Comparison of ENCODE assay signal across 10 cellular contexts in the genomic region with DNA sequence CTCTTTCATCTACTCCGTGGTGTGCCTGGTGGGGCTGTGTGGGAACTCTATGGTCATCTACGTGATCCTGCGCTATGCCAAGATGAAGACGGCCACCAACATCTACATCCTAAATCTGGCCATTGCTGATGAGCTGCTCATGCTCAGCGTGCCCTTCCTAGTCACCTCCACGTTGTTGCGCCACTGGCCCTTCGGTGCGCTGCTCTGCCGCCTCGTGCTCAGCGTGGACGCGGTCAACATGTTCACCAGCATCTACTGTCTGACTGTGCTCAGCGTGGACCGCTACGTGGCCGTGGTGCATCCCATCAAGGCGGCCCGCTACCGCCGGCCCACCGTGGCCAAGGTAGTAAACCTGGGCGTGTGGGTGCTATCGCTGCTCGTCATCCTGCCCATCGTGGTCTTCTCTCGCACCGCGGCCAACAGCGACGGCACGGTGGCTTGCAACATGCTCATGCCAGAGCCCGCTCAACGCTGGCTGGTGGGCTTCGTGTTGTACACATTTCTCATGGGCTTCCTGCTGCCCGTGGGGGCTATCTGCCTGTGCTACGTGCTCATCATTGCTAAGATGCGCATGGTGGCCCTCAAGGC. TPM values are rescaled to one million over a fixed set of nuclear protein-coding genes. Genes with fewer than 3 reads are reported as not detected.
DNase-seq lines count a peak whose midpoint lies in the region; ATAC-seq and TF ChIP-seq lines count a peak whose summit lies in the region.
"Had no signal": no experiment of that assay in that cellular context is flagged by ENCODE, and none has a peak within 500 bp of the region (broad histone marks: within the 10 kb centered on the region; RNA-seq: fewer than 3 reads in every experiment).

No MANE protein-coding gene starts in this region.

- ATAC-seq in Right ventricle myocardium inferior (no peak), Right ventricle myocardium superior (ENCODE audit: poor library complexity) (no peak)

- H3K36me3 Mint-ChIP-seq in endodermal cell (ENCODE audit: low read depth): peaks cover 5% of the 10 kb centered on the region
- H3K36me3 Mint-ChIP-seq in mesothelial cell of epicardium: no peaks in the 10 kb centered on the region
- H3K36me3 Mint-ChIP-seq: CD14-positive monocyte had no signal

- no peak overlapping the region for H3K27ac Mint-ChIP-seq in endodermal cell
- no peak overlapping the region for H3K27ac Mint-ChIP-seq in mesothelial cell of epicardium
- H3K27ac Mint-ChIP-seq: CD14-positive monocyte had no signal

- no peak overlapping the region for H3K9ac ChIP-seq in endodermal cell (ENCODE audit: extremely low read depth, low read length, poor library complexity, severe bottlenecking)

- H3K27me3 Mint-ChIP-seq in endodermal cell (ENCODE audit: insufficient read depth): peaks cover 92% of the 10 kb centered on the region
- H3K27me3 Mint-ChIP-seq in mesothelial cell of epicardium (ENCODE audit: low read depth): peaks cover 89% of the 10 kb centered on the region

- H3K36me3 ChIP-seq in endodermal cell (ENCODE audit: control insufficient read depth, insufficient read depth, low read length) (no peaks in the 10 kb centered on the region), urinary bladder (ENCODE audit: insufficient read depth) (no peaks in the 10 kb centered on the region)

- H3K27ac ChIP-seq in endodermal cell (ENCODE audit: low read depth, low read length): no peak overlapping the region
- H3K27ac ChIP-seq in urinary bladder (ENCODE audit: low read depth): no peak overlapping the region

- DNase-seq in Right ventricle myocardium inferior (ENCODE audit: missing footprints): peak; percentile 41
- DNase-seq in Right ventricle myocardium superior: no peak
- no peak for DNase-seq in endodermal cell
- DNase-seq in mesothelial cell of epicardium (ENCODE audit: low spot score in 2 of 2, unreplicated experiment in 2 of 2): no peak
- no peak for DNase-seq in ureter (ENCODE audit: low spot score)
- DNase-seq in iPS-NIHi7 (ENCODE audit: extremely low spot score): no peak
- no peak for DNase-seq in NCI-H446 treated with DMSO at 0.1 percent for 48 hours (lab: John Stamatoyannopoulos, UW)
- DNase-seq: NCI-H2171 treated with DMSO at 0.1 percent for 48 hours had no signal

- H3K4me1 Mint-ChIP-seq in endodermal cell (peaks cover 29% of the 10 kb centered on the region), mesothelial cell of epicardium (peaks cover 32% of the 10 kb centered on the region)

- H3K4me3 ChIP-seq in endodermal cell (ENCODE audit: low read length) (peak overlapping the region; percentile 83), urinary bladder (ENCODE audit: low read depth, low read length) (peak overlapping the region; percentile 44)

- H3K9me3 ChIP-seq in endodermal cell (ENCODE audit: control insufficient read depth, low read length): peaks cover 12% of the 10 kb centered on the region

- H3K27me3 ChIP-seq in endodermal cell (ENCODE audit: control insufficient read depth, insufficient read depth, low read length, poor library complexity, severe bottlenecking): peaks cover 89% of the 10 kb centered on the region

- peak overlapping the region; percentile 66 for H3K4me3 Mint-ChIP-seq in endodermal cell
- H3K4me3 Mint-ChIP-seq in mesothelial cell of epicardium: peak overlapping the region; percentile 63

- no peak for TF ChIP-seq CTCF in endodermal cell (conservative IDR thresholded peaks at IDR 0.05)
- TF ChIP-seq CTCF in mesothelial cell of epicardium (IDR thresholded peaks at IDR 0.05; ENCODE audit: unreplicated experiment): no peak

- 15 to 31% methylated on average over 20 to 39 of the region's 39 CpGs for WGBS in endodermal cell (ENCODE audit: insufficient coverage in 1 of 2, insufficient read length in 1 of 2), 2 experiments
- 6% methylated on average over 39 of the region's 39 CpGs for WGBS in urinary bladder

- H3K9me3 Mint-ChIP-seq in endodermal cell: peaks cover 16% of the 10 kb centered on the region
- H3K9me3 Mint-ChIP-seq in mesothelial cell of epicardium: peaks cover 3% of the 10 kb centered on the region

- intact Hi-C loops in Right ventricle myocardium inferior (cut with DNase I): loop anchor here (5.0 kb wide), 1 partner anchor 38 kb away; no protein-coding TSS in a partner anchor
- intact Hi-C loops in Right ventricle myocardium superior (cut with DNase I): no loop called here

- H3K4me1 ChIP-seq in endodermal cell (ENCODE audit: control insufficient read depth, insufficient read depth, low read length): no peaks in the 10 kb centered on the region
- no peaks in the 10 kb centered on the region for H3K4me1 ChIP-seq in urinary bladder (ENCODE audit: insufficient read depth)

RNA-seq across cellular contexts. Expression of a gene that starts 2.0 kb away (rescaled TPM):
- total RNA-seq in Right ventricle myocardium inferior (0.51 TPM), Right ventricle myocardium superior (0.43 TPM), endodermal cell (1 to 10 TPM in 1 of 2 donors, under 1 TPM in 1; 0.69 to 1.2 TPM), mesothelial cell of epicardium (not detected in 3 replicates), urinary bladder (0.37 TPM), ureter (2.9 TPM)
- polyA plus RNA-seq in endodermal cell (2013, experiment 1 of 2): 0.36 TPM
- polyA plus RNA-seq in endodermal cell (2013, experiment 2 of 2): 0.21 TPM
- 2.6 TPM for polyA plus RNA-seq in urinary bladder
- polyA plus RNA-seq: CD14-positive monocyte had no signal

RNA-seq across cellular contexts. Expression of a gene that starts 46.2 kb away (rescaled TPM):
- 32.0 TPM for total RNA-seq in Right ventricle myocardium inferior
- total RNA-seq in Right ventricle myocardium superior: 28.8 TPM
- under 1 TPM; 0.29 to 0.59 TPM for total RNA-seq in endodermal cell
- not detected for polyA plus RNA-seq in endodermal cell (2013, experiment 1 of 2)
- polyA plus RNA-seq in endodermal cell (2013, experiment 2 of 2): 0.12 TPM
- total RNA-seq in mesothelial cell of epicardium: 0.13 TPM in 1 of 3 replicates, not detected in the others
- 27.5 TPM for total RNA-seq in urinary bladder
- polyA plus RNA-seq in urinary bladder: 56.8 TPM
- total RNA-seq in ureter: 18.6 TPM
- polyA plus RNA-seq: CD14-positive monocyte had no signal

Comparison
In these comparisons a context has a peak if more than half of its experiments do, and no peak if none do; other contexts are left out.
1. RNA of a gene that starts 46.2 kb away (total RNA-seq): 32.0 TPM in Right ventricle myocardium inferior (single experiment), 28.8 TPM in Right ventricle myocardium superior (single experiment), 27.5 TPM in urinary bladder (single experiment) and 18.6 TPM in ureter (single experiment); 0.29 to 0.59 TPM in endodermal cell and 0.13 TPM in mesothelial cell of epicardium; every median in the first group is over 10 times any median in the second.